In the genomic region with DNA sequence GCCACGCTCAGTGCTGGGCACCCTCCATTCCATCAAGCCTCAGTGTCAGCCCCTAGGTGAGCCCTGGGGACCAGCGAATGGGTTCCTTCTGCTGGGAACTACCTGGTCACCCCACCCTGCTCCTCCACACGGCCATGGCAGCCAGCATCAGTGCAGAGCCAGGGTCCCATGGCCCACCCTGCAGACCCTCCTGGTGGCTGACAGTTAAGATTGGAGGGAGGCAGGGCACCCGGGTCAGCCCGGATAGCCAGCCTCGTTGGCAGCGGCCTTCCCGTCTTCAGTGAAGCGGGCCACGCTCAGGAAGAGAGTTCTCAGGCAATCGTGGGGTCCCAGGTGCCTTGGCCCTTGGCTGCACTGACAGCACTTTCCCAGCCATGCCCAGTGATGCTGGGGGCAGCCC, we compare ENCODE assay signal across 25 cellular contexts.
"Had no signal": no experiment of that assay in that cellular context is flagged by ENCODE, and none has a peak within 500 bp of the region (broad histone marks: within the 10 kb centered on the region; RNA-seq: fewer than 3 reads in every experiment).

No MANE protein-coding gene starts in this region.

- ATAC-seq: stimulated activated effector memory CD8-positive, alpha-beta T cell treated with anti-CD3 and anti-CD28 coated beads, Interleukin-12 subunit alpha, Interleukin-12 subunit beta, amount 100 ng/mL, for 72 hours; stimulated activated memory B cell treated with anti-CD40 and anti-IgM and Interleukin-4, amounts not matched to agents 10 μg/mL and 1 μg/mL and 100 μg/mL, for 72 hours; stimulated activated naive B cell treated with anti-CD40 and anti-IgM and Interleukin-4, amounts not matched to agents 10 μg/mL and 1 μg/mL and 100 μg/mL, for 72 hours; stimulated activated naive CD8-positive, alpha-beta T cell treated with anti-CD3 and anti-CD28 coated beads, Interleukin-15, amount 100 ng/mL, for 72 hours; stimulated activated naive CD8-positive, alpha-beta T cell treated with anti-CD3 and anti-CD28 coated beads, Interleukin-15, Interleukin-2, amounts not matched to agents 100 U/mL and 50 U/mL, for 24 hours; upper lobe of right lung had no signal

- H3K27me3 ChIP-seq: testis, thyroid gland, upper lobe of left lung, uterus, vagina had no signal

- DNase-seq: stimulated activated CD4-positive, alpha-beta T cell treated with anti-CD3 and anti-CD28 coated beads, Interleukin-2, amount 100 ng/mL, for 48 hours; stimulated activated CD4-positive, alpha-beta T cell treated with anti-CD3 and anti-CD28 coated beads, Interleukin-4, amount 100 ng/mL, for 1 hour; stimulated activated CD4-positive, alpha-beta T cell treated with anti-CD3 and anti-CD28 coated beads, Interleukin-4, amount 100 ng/mL, for 4 hours; stimulated activated CD8-positive, alpha-beta memory T cell treated with anti-CD3 and anti-CD28 coated beads, Interleukin-4, amount 100 ng/mL, for 48 hours; stimulated activated naive B cell treated with anti-CD40 and anti-IgM and Interleukin-4, amounts not matched to agents 10 μg/mL and 1 μg/mL and 100 μg/mL, for 72 hours; stimulated activated naive CD4-positive, alpha-beta T cell; stimulated activated naive CD4-positive, alpha-beta T cell treated with Interleukin-2 at 50 U/mL for 16 hours; stimulated activated naive CD8-positive, alpha-beta T cell treated with anti-CD3 and anti-CD28 coated beads, Interleukin-15, amount 100 ng/mL, for 72 hours; stimulated activated naive CD8-positive, alpha-beta T cell treated with anti-CD3 and anti-CD28 coated beads, Interleukin-15, Interleukin-2, amounts not matched to agents 100 U/mL and 50 U/mL, for 24 hours; stomach; substantia nigra; testis; thyroid gland; tibial artery; transverse colon; trophoblast cell; upper lobe of right lung; uterus had no signal

- H3K9me3 ChIP-seq: stomach, suprapubic skin, testis, thoracic aorta, thyroid gland, tibial artery, tibial nerve, transverse colon, upper lobe of left lung, upper lobe of right lung, uterus, vagina had no signal

- H3K4me1 ChIP-seq: testis, thyroid gland, tibial artery, tibial nerve, upper lobe of left lung, upper lobe of right lung, uterus had no signal

- H3K4me3 ChIP-seq: stomach, suprapubic skin, testis, thoracic aorta, thyroid gland, tibial artery, tibial nerve, transverse colon, upper lobe of left lung, upper lobe of right lung, uterus, vagina had no signal

- H3K36me3 ChIP-seq: stomach, suprapubic skin, thoracic aorta, thyroid gland, tibial artery, tibial nerve, transverse colon, upper lobe of left lung, upper lobe of right lung, uterus, vagina had no signal

- H3K27ac ChIP-seq: stomach, suprapubic skin, testis, thoracic aorta, thyroid gland, tibial artery, tibial nerve, transverse colon, upper lobe of left lung, upper lobe of right lung, uterus, vagina had no signal
